ENCODE assay signal across 1 cellular context in genomic region chr7:76358478-76359110, GRCh38.
TF ChIP-seq lines count a peak whose summit lies in the region.

Gene YWHAG (minus strand): TSS chr7:76358991. CDS start chr7:76358808, 183 bp downstream.

TF ChIP-seq in HepG2, 621 proteins besides CTCF, POLR2A, EP300 and RAD21 (continued from another document and continues in another):
- TF ChIP-seq HBP1 (CRISPR knock-in tag; IDR thresholded peaks at IDR 0.05; ENCODE audit: low read depth) (peak; percentile 95), BRCA1 (CRISPR knock-in tag; IDR thresholded peaks at IDR 0.05) (no peak), ETV5 (CRISPR knock-in tag; IDR thresholded peaks at IDR 0.05; ENCODE audit: borderline replicate concordance) (peak; percentile 61), RBAK (CRISPR knock-in tag; IDR thresholded peaks at IDR 0.05) (no peak), KLF6 (CRISPR knock-in tag; IDR thresholded peaks at IDR 0.05) (peak; percentile 89; the same call in 1 of the 2 replicates), RXRA (CRISPR knock-in tag; IDR thresholded peaks at IDR 0.05) (peak; percentile 63), ZBTB44 (CRISPR knock-in tag; IDR thresholded peaks at IDR 0.05) (no peak; the same call in 1 of the 2 replicates), NKX3-1 (CRISPR knock-in tag; IDR thresholded peaks at IDR 0.05) (peak; percentile 24; the same call in 1 of the 2 replicates), REL (CRISPR knock-in tag; conservative IDR thresholded peaks at IDR 0.05) (no peak), AFF4 (CRISPR knock-in tag; IDR thresholded peaks at IDR 0.05) (peak; percentile 91), PCBP2 (optimal IDR thresholded peaks at IDR 0.05; ENCODE audit: low read depth, low read length, poor library complexity, severe bottlenecking) (no peak), GZF1 (CRISPR knock-in tag; IDR thresholded peaks at IDR 0.05) (no peak), ETV6 (CRISPR knock-in tag; conservative IDR thresholded peaks at IDR 0.05) (peak; percentile 92; the same call in 1 of the 2 replicates), ZNF407 (CRISPR knock-in tag; IDR thresholded peaks at IDR 0.05; ENCODE audit: not compliant biosample characterization) (peak; percentile 86), ZNF274 (CRISPR knock-in tag; IDR thresholded peaks at IDR 0.05) (peak; percentile 79), ZBTB25 (CRISPR knock-in tag; IDR thresholded peaks at IDR 0.05) (peak; percentile 25; the same call in 1 of the 2 replicates), ZNF773 (CRISPR knock-in tag; IDR thresholded peaks at IDR 0.05; ENCODE audit: borderline replicate concordance) (0 out of 2 replicates have a peak, but pooled peaks have one; percentile 50), CBX2 (IDR thresholded peaks at IDR 0.05; ENCODE audit: low read depth, low read length) (no peak), CBX2 (CRISPR knock-in tag; IDR thresholded peaks at IDR 0.05; ENCODE audit: low read depth) (0 out of 2 replicates have a peak, but pooled peaks have one; percentile 24), AGO1 (IDR thresholded peaks at IDR 0.05; ENCODE audit: low read depth, low read length, poor library complexity, severe bottlenecking) (no peak), ZFP37 (CRISPR knock-in tag; IDR thresholded peaks at IDR 0.05; ENCODE audit: borderline replicate concordance) (no peak; the same call in 1 of the 2 replicates), FOXK1 (CRISPR knock-in tag; IDR thresholded peaks at IDR 0.05; ENCODE audit: borderline replicate concordance, low read depth) (no peak)
- TF ChIP-seq, protein P1, sequence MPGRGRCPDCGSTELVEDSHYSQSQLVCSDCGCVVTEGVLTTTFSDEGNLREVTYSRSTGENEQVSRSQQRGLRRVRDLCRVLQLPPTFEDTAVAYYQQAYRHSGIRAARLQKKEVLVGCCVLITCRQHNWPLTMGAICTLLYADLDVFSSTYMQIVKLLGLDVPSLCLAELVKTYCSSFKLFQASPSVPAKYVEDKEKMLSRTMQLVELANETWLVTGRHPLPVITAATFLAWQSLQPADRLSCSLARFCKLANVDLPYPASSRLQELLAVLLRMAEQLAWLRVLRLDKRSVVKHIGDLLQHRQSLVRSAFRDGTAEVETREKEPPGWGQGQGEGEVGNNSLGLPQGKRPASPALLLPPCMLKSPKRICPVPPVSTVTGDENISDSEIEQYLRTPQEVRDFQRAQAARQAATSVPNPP (CRISPR knock-in tag; IDR thresholded peaks at IDR 0.05) = peak; percentile 45; the same call in 1 of the 2 replicates
- TF ChIP-seq, protein P2, sequence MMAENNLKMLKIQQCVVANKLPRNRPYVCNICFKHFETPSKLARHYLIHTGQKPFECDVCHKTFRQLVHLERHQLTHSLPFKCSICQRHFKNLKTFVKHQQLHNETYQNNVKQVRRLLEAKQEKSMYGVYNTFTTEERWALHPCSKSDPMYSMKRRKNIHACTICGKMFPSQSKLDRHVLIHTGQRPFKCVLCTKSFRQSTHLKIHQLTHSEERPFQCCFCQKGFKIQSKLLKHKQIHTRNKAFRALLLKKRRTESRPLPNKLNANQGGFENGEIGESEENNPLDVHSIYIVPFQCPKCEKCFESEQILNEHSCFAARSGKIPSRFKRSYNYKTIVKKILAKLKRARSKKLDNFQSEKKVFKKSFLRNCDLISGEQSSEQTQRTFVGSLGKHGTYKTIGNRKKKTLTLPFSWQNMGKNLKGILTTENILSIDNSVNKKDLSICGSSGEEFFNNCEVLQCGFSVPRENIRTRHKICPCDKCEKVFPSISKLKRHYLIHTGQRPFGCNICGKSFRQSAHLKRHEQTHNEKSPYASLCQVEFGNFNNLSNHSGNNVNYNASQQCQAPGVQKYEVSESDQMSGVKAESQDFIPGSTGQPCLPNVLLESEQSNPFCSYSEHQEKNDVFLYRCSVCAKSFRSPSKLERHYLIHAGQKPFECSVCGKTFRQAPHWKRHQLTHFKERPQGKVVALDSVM (CRISPR knock-in tag; IDR thresholded peaks at IDR 0.05) = peak; percentile 45; the same call in 1 of the 2 replicates
- TF ChIP-seq, protein P3, sequence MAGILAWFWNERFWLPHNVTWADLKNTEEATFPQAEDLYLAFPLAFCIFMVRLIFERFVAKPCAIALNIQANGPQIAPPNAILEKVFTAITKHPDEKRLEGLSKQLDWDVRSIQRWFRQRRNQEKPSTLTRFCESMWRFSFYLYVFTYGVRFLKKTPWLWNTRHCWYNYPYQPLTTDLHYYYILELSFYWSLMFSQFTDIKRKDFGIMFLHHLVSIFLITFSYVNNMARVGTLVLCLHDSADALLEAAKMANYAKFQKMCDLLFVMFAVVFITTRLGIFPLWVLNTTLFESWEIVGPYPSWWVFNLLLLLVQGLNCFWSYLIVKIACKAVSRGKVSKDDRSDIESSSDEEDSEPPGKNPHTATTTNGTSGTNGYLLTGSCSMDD (CRISPR knock-in tag; IDR thresholded peaks at IDR 0.05) = no peak
- TF ChIP-seq, protein P4, sequence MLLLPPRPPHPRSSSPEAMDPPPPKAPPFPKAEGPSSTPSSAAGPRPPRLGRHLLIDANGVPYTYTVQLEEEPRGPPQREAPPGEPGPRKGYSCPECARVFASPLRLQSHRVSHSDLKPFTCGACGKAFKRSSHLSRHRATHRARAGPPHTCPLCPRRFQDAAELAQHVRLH (CRISPR knock-in tag; IDR thresholded peaks at IDR 0.05; ENCODE audit: borderline replicate concordance, low read depth) = peak; percentile 70; the same call in 1 of the 2 replicates
- TF ChIP-seq, protein P5, sequence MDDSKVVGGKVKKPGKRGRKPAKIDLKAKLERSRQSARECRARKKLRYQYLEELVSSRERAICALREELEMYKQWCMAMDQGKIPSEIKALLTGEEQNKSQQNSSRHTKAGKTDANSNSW (CRISPR knock-in tag; IDR thresholded peaks at IDR 0.05; ENCODE audit: borderline replicate concordance) = no peak
- TF ChIP-seq, protein P6, sequence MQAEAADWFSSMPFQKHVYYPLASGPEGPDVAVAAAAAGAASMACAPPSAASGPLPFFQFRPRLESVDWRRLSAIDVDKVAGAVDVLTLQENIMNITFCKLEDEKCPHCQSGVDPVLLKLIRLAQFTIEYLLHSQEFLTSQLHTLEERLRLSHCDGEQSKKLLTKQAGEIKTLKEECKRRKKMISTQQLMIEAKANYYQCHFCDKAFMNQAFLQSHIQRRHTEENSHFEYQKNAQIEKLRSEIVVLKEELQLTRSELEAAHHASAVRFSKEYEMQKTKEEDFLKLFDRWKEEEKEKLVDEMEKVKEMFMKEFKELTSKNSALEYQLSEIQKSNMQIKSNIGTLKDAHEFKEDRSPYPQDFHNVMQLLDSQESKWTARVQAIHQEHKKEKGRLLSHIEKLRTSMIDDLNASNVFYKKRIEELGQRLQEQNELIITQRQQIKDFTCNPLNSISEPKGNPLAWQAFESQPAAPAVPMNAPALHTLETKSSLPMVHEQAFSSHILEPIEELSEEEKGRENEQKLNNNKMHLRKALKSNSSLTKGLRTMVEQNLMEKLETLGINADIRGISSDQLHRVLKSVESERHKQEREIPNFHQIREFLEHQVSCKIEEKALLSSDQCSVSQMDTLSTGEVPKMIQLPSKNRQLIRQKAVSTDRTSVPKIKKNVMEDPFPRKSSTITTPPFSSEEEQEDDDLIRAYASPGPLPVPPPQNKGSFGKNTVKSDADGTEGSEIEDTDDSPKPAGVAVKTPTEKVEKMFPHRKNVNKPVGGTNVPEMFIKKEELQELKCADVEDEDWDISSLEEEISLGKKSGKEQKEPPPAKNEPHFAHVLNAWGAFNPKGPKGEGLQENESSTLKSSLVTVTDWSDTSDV (CRISPR knock-in tag; IDR thresholded peaks at IDR 0.05) = peak; percentile 95
